ENCODE assay signal across 8 cellular contexts in genomic region chr21:43864806-43865470, GRCh38. TPM values are rescaled to one million over a fixed set of nuclear protein-coding genes. Genes with fewer than 3 reads are reported as not detected.
DNase-seq lines count a peak whose midpoint lies in the region; ATAC-seq and TF ChIP-seq lines count a peak whose summit lies in the region.

Gene AGPAT3 (plus strand): TSS chr21:43865223. CDS start chr21:43959682, 94,459 bp downstream.

- ATAC-seq in GM18870 (IDR thresholded peaks at IDR 0.05; ENCODE audit: unreplicated experiment), result no peak

- peaks cover 37% of the 10 kb centered on the region for H3K79me2 ChIP-seq in osteoblast (ENCODE audit: insufficient read depth, low read length)

- no peaks in the 10 kb centered on the region for H3K9me3 ChIP-seq in osteoblast (ENCODE audit: low read depth, low read length)

- peaks cover 7% of the 10 kb centered on the region for H3K4me1 ChIP-seq in osteoblast (ENCODE audit: insufficient read depth, low read length)

- H2AFZ ChIP-seq in osteoblast (ENCODE audit: low read length), result peak within 1 kb of the TSS; percentile 56

- peak within 1 kb of the TSS; percentile 79 for H3K4me2 ChIP-seq in osteoblast (ENCODE audit: insufficient read depth, low read length)

- H3K36me3 ChIP-seq in osteoblast (ENCODE audit: insufficient read depth, low read length), result no peaks in the 10 kb centered on the region

- peak within 1 kb of the TSS; percentile 80 for H3K4me3 ChIP-seq in osteoblast (ENCODE audit: insufficient read depth, low read length)

- no peaks in the 10 kb centered on the region for H3K27me3 ChIP-seq in osteoblast (ENCODE audit: insufficient read depth, low read length)

- H4K20me1 ChIP-seq in osteoblast (ENCODE audit: insufficient read depth, low read length), result peaks cover 34% of the 10 kb centered on the region

- H3K27ac ChIP-seq in osteoblast (ENCODE audit: low read depth, low read length), result peak within 1 kb of the TSS; percentile 33

- peak; percentile 66 for DNase-seq in DMS53 (lab: John Stamatoyannopoulos, UW)
- no peak for DNase-seq in DMS53 treated with DMSO at 0.1 percent for 48 hours (lab: John Stamatoyannopoulos, UW; ENCODE audit: unreplicated experiment)
- peak; percentile 21 for DNase-seq in NAMALWA (ENCODE audit: low spot score)
- DNase-seq in activated T-helper 9 cell treated with anti-CD3 and anti-CD28 coated beads, Interleukin-2, amount 50 U/mL, for 16 hours (ENCODE audit: low read depth), result peak; percentile 20
- peak; percentile 26 for DNase-seq in glomerular visceral epithelial cell (ENCODE audit: extremely low spot score)
- DNase-seq in osteoblast (ENCODE audit: insufficient read length, low spot score, missing footprints), result peak; percentile 88
- no peak for DNase-seq in hippocampal formation (lab: John Stamatoyannopoulos, UW)

- no peak for TF ChIP-seq CTCF in osteoblast (IDR thresholded peaks at IDR 0.05; ENCODE audit: extremely low read depth, low read depth, low read length)

RNA-seq across cellular contexts. Expression of gene AGPAT3, which starts in this region (rescaled TPM):
- total RNA-seq in osteoblast, result 37.4 and 47.4 TPM in 2 replicates

Comparison
In these comparisons a context has a peak if more than half of its experiments do, and no peak if none do; other contexts are left out.
1. DNase-seq: peak in DMS53 (single experiment), NAMALWA (single experiment), activated T-helper 9 cell treated with anti-CD3 and anti-CD28 coated beads, Interleukin-2, amount 50 U/mL, for 16 hours (single experiment), glomerular visceral epithelial cell (single experiment) and osteoblast (single experiment); none in DMS53 treated with DMSO at 0.1 percent for 48 hours (single experiment) and hippocampal formation (0 of 2).